In the genomic region with DNA sequence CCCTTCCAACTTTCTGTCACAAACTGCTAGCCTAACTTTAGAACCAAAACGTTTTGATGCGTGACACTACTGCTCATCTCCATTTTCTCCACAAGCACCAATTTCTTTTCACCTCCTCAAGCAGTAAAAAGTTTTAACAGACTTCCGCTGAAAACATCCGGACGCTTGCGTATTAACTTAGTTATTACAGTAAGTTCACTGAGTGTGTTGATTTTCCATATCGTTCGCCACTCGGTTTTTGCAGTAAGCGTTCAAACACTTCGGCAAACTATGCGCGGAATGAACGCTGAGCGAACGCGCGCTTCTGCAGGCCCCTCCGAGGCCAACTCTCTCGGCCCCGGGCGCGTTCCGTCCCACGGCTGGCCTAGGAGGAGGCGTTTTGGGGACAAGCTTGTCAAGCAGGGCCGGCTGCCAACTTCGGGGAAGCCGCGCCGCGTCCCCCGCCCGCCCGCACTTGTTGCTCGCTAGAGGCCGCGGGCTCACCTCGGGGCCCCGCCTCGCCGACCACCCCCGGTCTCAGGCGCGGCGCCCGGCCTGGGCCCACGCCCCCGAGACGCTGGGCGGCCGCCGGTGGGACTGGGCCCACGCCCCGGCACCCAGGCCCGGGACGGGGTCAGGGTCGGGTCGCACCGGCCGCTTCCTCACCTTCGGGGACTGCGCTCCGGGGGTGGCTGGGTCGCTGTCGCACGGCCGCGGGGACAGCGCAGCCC, we compare ENCODE assay signal across 1 cellular context.
A peak's percentile ranks its signal among the peaks of the same experiment; 100 is the strongest.
TF ChIP-seq lines count a peak whose summit lies in the region.

No MANE protein-coding gene starts in this region.

TF ChIP-seq in HepG2, 621 proteins besides CTCF, POLR2A, EP300 and RAD21 (continued from another document and continues in another):
- TF ChIP-seq, protein P1, sequence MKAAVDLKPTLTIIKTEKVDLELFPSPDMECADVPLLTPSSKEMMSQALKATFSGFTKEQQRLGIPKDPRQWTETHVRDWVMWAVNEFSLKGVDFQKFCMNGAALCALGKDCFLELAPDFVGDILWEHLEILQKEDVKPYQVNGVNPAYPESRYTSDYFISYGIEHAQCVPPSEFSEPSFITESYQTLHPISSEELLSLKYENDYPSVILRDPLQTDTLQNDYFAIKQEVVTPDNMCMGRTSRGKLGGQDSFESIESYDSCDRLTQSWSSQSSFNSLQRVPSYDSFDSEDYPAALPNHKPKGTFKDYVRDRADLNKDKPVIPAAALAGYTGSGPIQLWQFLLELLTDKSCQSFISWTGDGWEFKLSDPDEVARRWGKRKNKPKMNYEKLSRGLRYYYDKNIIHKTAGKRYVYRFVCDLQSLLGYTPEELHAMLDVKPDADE (CRISPR knock-in tag; IDR thresholded peaks at IDR 0.05) = no peak
- TF ChIP-seq SRY (CRISPR knock-in tag; IDR thresholded peaks at IDR 0.05) = peak; percentile 56; the same call in 1 of the 2 replicates
- no peak; the same call in 1 of the 2 replicates for TF ChIP-seq ARNT2 (CRISPR knock-in tag; IDR thresholded peaks at IDR 0.05; ENCODE audit: low read depth)
- no peak for TF ChIP-seq ZNF556 (CRISPR knock-in tag; IDR thresholded peaks at IDR 0.05; ENCODE audit: borderline replicate concordance)
- TF ChIP-seq, protein P2, sequence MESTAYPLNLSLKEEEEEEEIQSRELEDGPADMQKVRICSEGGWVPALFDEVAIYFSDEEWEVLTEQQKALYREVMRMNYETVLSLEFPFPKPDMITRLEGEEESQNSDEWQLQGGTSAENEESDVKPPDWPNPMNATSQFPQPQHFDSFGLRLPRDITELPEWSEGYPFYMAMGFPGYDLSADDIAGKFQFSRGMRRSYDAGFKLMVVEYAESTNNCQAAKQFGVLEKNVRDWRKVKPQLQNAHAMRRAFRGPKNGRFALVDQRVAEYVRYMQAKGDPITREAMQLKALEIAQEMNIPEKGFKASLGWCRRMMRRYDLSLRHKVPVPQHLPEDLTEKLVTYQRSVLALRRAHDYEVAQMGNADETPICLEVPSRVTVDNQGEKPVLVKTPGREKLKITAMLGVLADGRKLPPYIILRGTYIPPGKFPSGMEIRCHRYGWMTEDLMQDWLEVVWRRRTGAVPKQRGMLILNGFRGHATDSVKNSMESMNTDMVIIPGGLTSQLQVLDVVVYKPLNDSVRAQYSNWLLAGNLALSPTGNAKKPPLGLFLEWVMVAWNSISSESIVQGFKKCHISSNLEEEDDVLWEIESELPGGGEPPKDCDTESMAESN (CRISPR knock-in tag; conservative IDR thresholded peaks at IDR 0.05) = no peak
- no peak for TF ChIP-seq PCBP1 (IDR thresholded peaks at IDR 0.05; ENCODE audit: borderline replicate concordance, low read depth, low read length)
- TF ChIP-seq, protein P3, sequence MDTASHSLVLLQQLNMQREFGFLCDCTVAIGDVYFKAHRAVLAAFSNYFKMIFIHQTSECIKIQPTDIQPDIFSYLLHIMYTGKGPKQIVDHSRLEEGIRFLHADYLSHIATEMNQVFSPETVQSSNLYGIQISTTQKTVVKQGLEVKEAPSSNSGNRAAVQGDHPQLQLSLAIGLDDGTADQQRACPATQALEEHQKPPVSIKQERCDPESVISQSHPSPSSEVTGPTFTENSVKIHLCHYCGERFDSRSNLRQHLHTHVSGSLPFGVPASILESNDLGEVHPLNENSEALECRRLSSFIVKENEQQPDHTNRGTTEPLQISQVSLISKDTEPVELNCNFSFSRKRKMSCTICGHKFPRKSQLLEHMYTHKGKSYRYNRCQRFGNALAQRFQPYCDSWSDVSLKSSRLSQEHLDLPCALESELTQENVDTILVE (CRISPR knock-in tag; IDR thresholded peaks at IDR 0.05) = no peak
- 0 out of 2 replicates have a peak, but pooled peaks have one; percentile 5 for TF ChIP-seq ZNF292 (CRISPR knock-in tag; IDR thresholded peaks at IDR 0.05; ENCODE audit: borderline replicate concordance, low read depth)
- TF ChIP-seq ZNF776 (CRISPR knock-in tag; IDR thresholded peaks at IDR 0.05) = no peak
- TF ChIP-seq ZMYM2 (CRISPR knock-in tag; IDR thresholded peaks at IDR 0.05) = no peak
- no peak for TF ChIP-seq FOSL1 (CRISPR knock-in tag; IDR thresholded peaks at IDR 0.05; ENCODE audit: borderline replicate concordance)
- TF ChIP-seq POLR2AphosphoS2 (IDR thresholded peaks at IDR 0.05; ENCODE audit: low read depth, low read length) = no peak
- TF ChIP-seq, protein P4, sequence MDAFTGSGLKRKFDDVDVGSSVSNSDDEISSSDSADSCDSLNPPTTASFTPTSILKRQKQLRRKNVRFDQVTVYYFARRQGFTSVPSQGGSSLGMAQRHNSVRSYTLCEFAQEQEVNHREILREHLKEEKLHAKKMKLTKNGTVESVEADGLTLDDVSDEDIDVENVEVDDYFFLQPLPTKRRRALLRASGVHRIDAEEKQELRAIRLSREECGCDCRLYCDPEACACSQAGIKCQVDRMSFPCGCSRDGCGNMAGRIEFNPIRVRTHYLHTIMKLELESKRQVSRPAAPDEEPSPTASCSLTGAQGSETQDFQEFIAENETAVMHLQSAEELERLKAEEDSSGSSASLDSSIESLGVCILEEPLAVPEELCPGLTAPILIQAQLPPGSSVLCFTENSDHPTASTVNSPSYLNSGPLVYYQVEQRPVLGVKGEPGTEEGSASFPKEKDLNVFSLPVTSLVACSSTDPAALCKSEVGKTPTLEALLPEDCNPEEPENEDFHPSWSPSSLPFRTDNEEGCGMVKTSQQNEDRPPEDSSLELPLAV (CRISPR knock-in tag; conservative IDR thresholded peaks at IDR 0.05; ENCODE audit: low read depth) = no peak
- TF ChIP-seq SOX13 (IDR thresholded peaks at IDR 0.05) = no peak
- TF ChIP-seq SOX13 (CRISPR knock-in tag; conservative IDR thresholded peaks at IDR 0.05 in 1 of 2, IDR thresholded peaks at IDR 0.05 in 1 of 2) = no peak
- TF ChIP-seq NR1H2 (CRISPR knock-in tag; IDR thresholded peaks at IDR 0.05; ENCODE audit: borderline replicate concordance, low read depth) = no peak
- TF ChIP-seq HMG20A (CRISPR knock-in tag; IDR thresholded peaks at IDR 0.05; ENCODE audit: borderline replicate concordance) = no peak
- no peak for TF ChIP-seq ZNF703 (CRISPR knock-in tag; IDR thresholded peaks at IDR 0.05; ENCODE audit: borderline replicate concordance)
- no peak for TF ChIP-seq EHMT2 (IDR thresholded peaks at IDR 0.05; ENCODE audit: borderline replicate concordance, low read depth, low read length)
- TF ChIP-seq, protein P5, sequence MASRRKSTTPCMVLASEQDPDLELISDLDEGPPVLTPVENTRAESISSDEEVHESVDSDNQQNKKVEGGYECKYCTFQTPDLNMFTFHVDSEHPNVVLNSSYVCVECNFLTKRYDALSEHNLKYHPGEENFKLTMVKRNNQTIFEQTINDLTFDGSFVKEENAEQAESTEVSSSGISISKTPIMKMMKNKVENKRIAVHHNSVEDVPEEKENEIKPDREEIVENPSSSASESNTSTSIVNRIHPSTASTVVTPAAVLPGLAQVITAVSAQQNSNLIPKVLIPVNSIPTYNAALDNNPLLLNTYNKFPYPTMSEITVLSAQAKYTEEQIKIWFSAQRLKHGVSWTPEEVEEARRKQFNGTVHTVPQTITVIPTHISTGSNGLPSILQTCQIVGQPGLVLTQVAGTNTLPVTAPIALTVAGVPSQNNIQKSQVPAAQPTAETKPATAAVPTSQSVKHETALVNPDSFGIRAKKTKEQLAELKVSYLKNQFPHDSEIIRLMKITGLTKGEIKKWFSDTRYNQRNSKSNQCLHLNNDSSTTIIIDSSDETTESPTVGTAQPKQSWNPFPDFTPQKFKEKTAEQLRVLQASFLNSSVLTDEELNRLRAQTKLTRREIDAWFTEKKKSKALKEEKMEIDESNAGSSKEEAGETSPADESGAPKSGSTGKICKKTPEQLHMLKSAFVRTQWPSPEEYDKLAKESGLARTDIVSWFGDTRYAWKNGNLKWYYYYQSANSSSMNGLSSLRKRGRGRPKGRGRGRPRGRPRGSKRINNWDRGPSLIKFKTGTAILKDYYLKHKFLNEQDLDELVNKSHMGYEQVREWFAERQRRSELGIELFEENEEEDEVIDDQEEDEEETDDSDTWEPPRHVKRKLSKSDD (CRISPR knock-in tag; IDR thresholded peaks at IDR 0.05; ENCODE audit: low read depth) = peak; percentile 54; the same call in 1 of the 2 replicates
- TF ChIP-seq KLF6 (CRISPR knock-in tag; IDR thresholded peaks at IDR 0.05) = no peak
- no peak for TF ChIP-seq FOXA3 (CRISPR knock-in tag; IDR thresholded peaks at IDR 0.05)
- TF ChIP-seq ZNF468 (CRISPR knock-in tag; IDR thresholded peaks at IDR 0.05) = 0 out of 2 replicates have a peak, but pooled peaks have one; percentile 79
- no peak for TF ChIP-seq NFYB (CRISPR knock-in tag; IDR thresholded peaks at IDR 0.05)
- TF ChIP-seq KDM5A (IDR thresholded peaks at IDR 0.05; ENCODE audit: borderline replicate concordance, low read length) = no peak
- no peak for TF ChIP-seq ZNF772 (CRISPR knock-in tag; IDR thresholded peaks at IDR 0.05)
- no peak; the same call in none of the 2 replicates for TF ChIP-seq SAP130 (CRISPR knock-in tag; IDR thresholded peaks at IDR 0.05; ENCODE audit: low read depth)
- no peak for TF ChIP-seq ZNF354B (CRISPR knock-in tag; IDR thresholded peaks at IDR 0.05)
- TF ChIP-seq, protein P6, sequence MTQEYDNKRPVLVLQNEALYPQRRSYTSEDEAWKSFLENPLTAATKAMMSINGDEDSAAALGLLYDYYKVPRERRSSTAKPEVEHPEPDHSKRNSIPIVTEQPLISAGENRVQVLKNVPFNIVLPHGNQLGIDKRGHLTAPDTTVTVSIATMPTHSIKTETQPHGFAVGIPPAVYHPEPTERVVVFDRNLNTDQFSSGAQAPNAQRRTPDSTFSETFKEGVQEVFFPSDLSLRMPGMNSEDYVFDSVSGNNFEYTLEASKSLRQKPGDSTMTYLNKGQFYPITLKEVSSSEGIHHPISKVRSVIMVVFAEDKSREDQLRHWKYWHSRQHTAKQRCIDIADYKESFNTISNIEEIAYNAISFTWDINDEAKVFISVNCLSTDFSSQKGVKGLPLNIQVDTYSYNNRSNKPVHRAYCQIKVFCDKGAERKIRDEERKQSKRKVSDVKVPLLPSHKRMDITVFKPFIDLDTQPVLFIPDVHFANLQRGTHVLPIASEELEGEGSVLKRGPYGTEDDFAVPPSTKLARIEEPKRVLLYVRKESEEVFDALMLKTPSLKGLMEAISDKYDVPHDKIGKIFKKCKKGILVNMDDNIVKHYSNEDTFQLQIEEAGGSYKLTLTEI (CRISPR knock-in tag; conservative IDR thresholded peaks at IDR 0.05) = no peak
- TF ChIP-seq, protein P7, sequence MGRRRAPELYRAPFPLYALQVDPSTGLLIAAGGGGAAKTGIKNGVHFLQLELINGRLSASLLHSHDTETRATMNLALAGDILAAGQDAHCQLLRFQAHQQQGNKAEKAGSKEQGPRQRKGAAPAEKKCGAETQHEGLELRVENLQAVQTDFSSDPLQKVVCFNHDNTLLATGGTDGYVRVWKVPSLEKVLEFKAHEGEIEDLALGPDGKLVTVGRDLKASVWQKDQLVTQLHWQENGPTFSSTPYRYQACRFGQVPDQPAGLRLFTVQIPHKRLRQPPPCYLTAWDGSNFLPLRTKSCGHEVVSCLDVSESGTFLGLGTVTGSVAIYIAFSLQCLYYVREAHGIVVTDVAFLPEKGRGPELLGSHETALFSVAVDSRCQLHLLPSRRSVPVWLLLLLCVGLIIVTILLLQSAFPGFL (CRISPR knock-in tag; IDR thresholded peaks at IDR 0.05) = no peak
- TF ChIP-seq ZNF44 (CRISPR knock-in tag; IDR thresholded peaks at IDR 0.05) = no peak
- TF ChIP-seq, protein P8, sequence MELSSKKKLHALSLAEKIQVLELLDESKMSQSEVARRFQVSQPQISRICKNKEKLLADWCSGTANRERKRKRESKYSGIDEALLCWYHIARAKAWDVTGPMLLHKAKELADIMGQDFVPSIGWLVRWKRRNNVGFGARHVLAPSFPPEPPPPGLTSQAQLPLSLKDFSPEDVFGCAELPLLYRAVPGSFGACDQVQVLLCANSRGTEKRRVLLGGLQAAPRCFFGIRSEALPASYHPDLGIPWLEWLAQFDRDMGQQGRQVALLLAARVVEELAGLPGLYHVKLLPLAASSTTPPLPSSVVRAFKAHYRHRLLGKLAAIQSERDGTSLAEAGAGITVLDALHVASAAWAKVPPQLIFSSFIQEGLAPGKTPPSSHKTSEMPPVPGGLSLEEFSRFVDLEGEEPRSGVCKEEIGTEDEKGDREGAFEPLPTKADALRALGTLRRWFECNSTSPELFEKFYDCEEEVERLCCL (CRISPR knock-in tag; IDR thresholded peaks at IDR 0.05; ENCODE audit: borderline replicate concordance) = no peak
- TF ChIP-seq ZNF10 (CRISPR knock-in tag; IDR thresholded peaks at IDR 0.05; ENCODE audit: borderline replicate concordance, low read depth) = no peak
- no peak for TF ChIP-seq IRF2 (CRISPR knock-in tag; IDR thresholded peaks at IDR 0.05)
- TF ChIP-seq, protein P9, sequence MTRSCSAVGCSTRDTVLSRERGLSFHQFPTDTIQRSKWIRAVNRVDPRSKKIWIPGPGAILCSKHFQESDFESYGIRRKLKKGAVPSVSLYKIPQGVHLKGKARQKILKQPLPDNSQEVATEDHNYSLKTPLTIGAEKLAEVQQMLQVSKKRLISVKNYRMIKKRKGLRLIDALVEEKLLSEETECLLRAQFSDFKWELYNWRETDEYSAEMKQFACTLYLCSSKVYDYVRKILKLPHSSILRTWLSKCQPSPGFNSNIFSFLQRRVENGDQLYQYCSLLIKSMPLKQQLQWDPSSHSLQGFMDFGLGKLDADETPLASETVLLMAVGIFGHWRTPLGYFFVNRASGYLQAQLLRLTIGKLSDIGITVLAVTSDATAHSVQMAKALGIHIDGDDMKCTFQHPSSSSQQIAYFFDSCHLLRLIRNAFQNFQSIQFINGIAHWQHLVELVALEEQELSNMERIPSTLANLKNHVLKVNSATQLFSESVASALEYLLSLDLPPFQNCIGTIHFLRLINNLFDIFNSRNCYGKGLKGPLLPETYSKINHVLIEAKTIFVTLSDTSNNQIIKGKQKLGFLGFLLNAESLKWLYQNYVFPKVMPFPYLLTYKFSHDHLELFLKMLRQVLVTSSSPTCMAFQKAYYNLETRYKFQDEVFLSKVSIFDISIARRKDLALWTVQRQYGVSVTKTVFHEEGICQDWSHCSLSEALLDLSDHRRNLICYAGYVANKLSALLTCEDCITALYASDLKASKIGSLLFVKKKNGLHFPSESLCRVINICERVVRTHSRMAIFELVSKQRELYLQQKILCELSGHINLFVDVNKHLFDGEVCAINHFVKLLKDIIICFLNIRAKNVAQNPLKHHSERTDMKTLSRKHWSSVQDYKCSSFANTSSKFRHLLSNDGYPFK (CRISPR knock-in tag; IDR thresholded peaks at IDR 0.05; ENCODE audit: borderline replicate concordance) = 0 out of 2 replicates have a peak, but pooled peaks have one; percentile 16
